Comparison of ENCODE assay signal across 19 cellular contexts in genomic region chr10:49605177-49605938, GRCh38. TPM values are rescaled to one million over a fixed set of nuclear protein-coding genes. Genes with fewer than 3 reads are reported as not detected.
DNase-seq lines count a peak whose midpoint lies in the region; ATAC-seq, FAIRE-seq and TF ChIP-seq lines count a peak whose summit lies in the region.
"Had no signal": no experiment of that assay in that cellular context is flagged by ENCODE, and none has a peak within 500 bp of the region (broad histone marks: within the 10 kb centered on the region; RNA-seq: fewer than 3 reads in every experiment).

No MANE protein-coding gene starts in this region.

- no peaks in the 10 kb centered on the region for H3K36me3 Mint-ChIP-seq in progenitor cell of endocrine pancreas (ENCODE audit: insufficient read depth)
- H3K36me3 Mint-ChIP-seq: CD14-positive monocyte had no signal

- no peaks in the 10 kb centered on the region for H3K4me1 Mint-ChIP-seq in progenitor cell of endocrine pancreas (ENCODE audit: low read depth)

- no peaks in the 10 kb centered on the region for H3K36me3 ChIP-seq in bronchial epithelial cell (ENCODE audit: control insufficient read depth, insufficient read depth, low read length)
- H3K36me3 ChIP-seq: heart right ventricle had no signal

- H3K4me3 ChIP-seq in bronchial epithelial cell (ENCODE audit: low read depth, low read length): no peak overlapping the region
- H3K4me3 ChIP-seq: heart right ventricle, PC-9, SK-N-MC had no signal

- H3K27me3 Mint-ChIP-seq in progenitor cell of endocrine pancreas: peaks cover 90% of the 10 kb centered on the region

- no peak for FAIRE-seq in bronchial epithelial cell (lab: Jason Lieb, UNC)

- no peak overlapping the region for H3K27ac Mint-ChIP-seq in progenitor cell of endocrine pancreas
- H3K27ac Mint-ChIP-seq: activated T-cell treated with anti-CD3 and anti-CD28 coated beads, Interleukin-2, amount 50 U/mL, for 72 hours; CD14-positive monocyte had no signal

- TF ChIP-seq CTCF in bronchial epithelial cell (IDR thresholded peaks at IDR 0.05; ENCODE audit: insufficient read depth, low read length, severe bottlenecking): no peak
- TF ChIP-seq CTCF in progenitor cell of endocrine pancreas (IDR thresholded peaks at IDR 0.05; ENCODE audit: unreplicated experiment): no peak

- no peak for ATAC-seq in GM21737 (IDR thresholded peaks at IDR 0.05; ENCODE audit: unreplicated experiment)
- ATAC-seq: activated T-cell treated with anti-CD3 and anti-CD28 coated beads, Interleukin-2, amount 50 U/mL, for 72 hours; stimulated activated naive CD8-positive, alpha-beta T cell treated with anti-CD3 and anti-CD28 coated beads, Interleukin-15, Interleukin-2, amounts not matched to agents 100 U/mL and 50 U/mL, for 24 hours had no signal

- H3K27me3 ChIP-seq in bronchial epithelial cell (ENCODE audit: control insufficient read depth, insufficient read depth, low read length): peaks cover 24% of the 10 kb centered on the region

- DNase-seq in NCI-H345 (lab: John Stamatoyannopoulos, UW): peak; percentile 55
- DNase-seq in NCI-H345 treated with DMSO at 0.1 percent for 48 hours (lab: John Stamatoyannopoulos, UW; ENCODE audit: unreplicated experiment): no peak
- peak; percentile 30 for DNase-seq in NCI-H1694 (lab: John Stamatoyannopoulos, UW)
- peak; percentile 40 for DNase-seq in bronchial epithelial cell (ENCODE audit: low read depth)
- DNase-seq in progenitor cell of endocrine pancreas (ENCODE audit: low spot score, unreplicated experiment): peak; percentile 6
- no peak for DNase-seq in middle frontal gyrus (ENCODE audit: extremely low spot score, low spot score)
- no peak for DNase-seq in central memory CD4-positive, alpha-beta T cell
- DNase-seq: activated T-cell treated with anti-CD3 and anti-CD28 coated beads, Interleukin-2, amount 50 U/mL, for 72 hours; heart right ventricle; NCI-H1436 treated with DMSO at 0.1 percent for 48 hours; NCI-H524 treated with DMSO at 0.1 percent for 48 hours; PC-9; stimulated activated naive CD8-positive, alpha-beta T cell treated with anti-CD3 and anti-CD28 coated beads, Interleukin-15, Interleukin-2, amounts not matched to agents 100 U/mL and 50 U/mL, for 24 hours; trophoblast cell had no signal

- no peak overlapping the region for H3K4me3 Mint-ChIP-seq in progenitor cell of endocrine pancreas (ENCODE audit: low read depth)
- H3K4me3 Mint-ChIP-seq: activated T-cell treated with anti-CD3 and anti-CD28 coated beads, Interleukin-2, amount 50 U/mL, for 72 hours; CD14-positive monocyte had no signal

- no peaks in the 10 kb centered on the region for H3K9me3 Mint-ChIP-seq in progenitor cell of endocrine pancreas (ENCODE audit: low read depth)
- H3K9me3 Mint-ChIP-seq: activated T-cell treated with anti-CD3 and anti-CD28 coated beads, Interleukin-2, amount 50 U/mL, for 72 hours had no signal

RNA-seq across cellular contexts. Expression of gene SLC18A3, which starts 4.8 kb away (rescaled TPM):
- not detected in 2 replicates for total RNA-seq in bronchial epithelial cell
- total RNA-seq in progenitor cell of endocrine pancreas: 0.20 TPM in 1 of 2 replicates, not detected in the other
- total RNA-seq: activated T-cell treated with anti-CD3 and anti-CD28 coated beads, Interleukin-2, amount 50 U/mL, for 72 hours; heart right ventricle; HT-29; LHCN-M2; PC-9 had no signal

RNA-seq across cellular contexts. Expression of gene CHAT, which starts 8.5 kb away (rescaled TPM):
- total RNA-seq in bronchial epithelial cell: not detected in 2 replicates
- 0.36 TPM in 1 of 2 replicates, not detected in the other for total RNA-seq in progenitor cell of endocrine pancreas
- total RNA-seq: heart right ventricle, HT-29, LHCN-M2, PC-9 had no signal

Comparison
In these comparisons a context has a peak if more than half of its experiments do, and no peak if none do; other contexts are left out.
1. DNase-seq: peak in NCI-H345 (single experiment), NCI-H1694 (single experiment), bronchial epithelial cell (single experiment) and progenitor cell of endocrine pancreas (single experiment); none in NCI-H345 treated with DMSO at 0.1 percent for 48 hours (single experiment), middle frontal gyrus (single experiment) and central memory CD4-positive, alpha-beta T cell (single experiment).